In genomic region chr17:39134878-39135277, GRCh38 we compare ENCODE assay signal across 15 cellular contexts. TPM values are rescaled to one million over a fixed set of nuclear protein-coding genes. Genes with fewer than 3 reads are reported as not detected.
DNase-seq lines count a peak whose midpoint lies in the region; ATAC-seq and TF ChIP-seq lines count a peak whose summit lies in the region.
"Had no signal": no experiment of that assay in that cellular context is flagged by ENCODE, and none has a peak within 500 bp of the region (broad histone marks: within the 10 kb centered on the region; RNA-seq: fewer than 3 reads in every experiment).

No MANE protein-coding gene starts in this region.

- TF ChIP-seq CTCF in fibroblast of mammary gland (conservative IDR thresholded peaks at IDR 0.05; ENCODE audit: control insufficient read depth, insufficient read depth, low read depth, low read length) (no peak), osteoblast (IDR thresholded peaks at IDR 0.05; ENCODE audit: extremely low read depth, low read depth, low read length) (no peak)

- H3K4me1 ChIP-seq in osteoblast (ENCODE audit: insufficient read depth, low read length): peaks cover 32% of the 10 kb centered on the region

- peak overlapping the region; percentile 17 for H3K4me2 ChIP-seq in osteoblast (ENCODE audit: insufficient read depth, low read length)

- DNase-seq in ELR (ENCODE audit: low read depth) (peak; percentile 40), LHCN-M2 (ENCODE audit: low read depth) (peak; percentile 81), fibroblast of mammary gland (ENCODE audit: low read depth) (peak; percentile 35), osteoblast (ENCODE audit: insufficient read length, low spot score, missing footprints) (peak; percentile 83), NCI-H1930 (lab: John Stamatoyannopoulos, UW) (no peak)
- DNase-seq: H9, NCI-H1436 treated with DMSO at 0.1 percent for 48 hours, NCI-H2107, NCI-H345, NCI-H526 treated with DMSO at 0.1 percent for 48 hours, PC-3 had no signal

- no peaks in the 10 kb centered on the region for H3K36me3 ChIP-seq in osteoblast (ENCODE audit: insufficient read depth, low read length)
- H3K36me3 ChIP-seq: BLaER1 treated with 17β-estradiol and CSF1 and Interleukin-3, amounts not matched to agents 10 nM and 100 nM had no signal

- H3K27ac ChIP-seq in osteoblast (ENCODE audit: low read depth, low read length): no peak overlapping the region
- H3K27ac ChIP-seq: BLaER1 treated with 17β-estradiol and CSF1 and Interleukin-3, amounts not matched to agents 10 nM and 100 nM; SK-N-MC had no signal

- no peaks in the 10 kb centered on the region for H4K20me1 ChIP-seq in osteoblast (ENCODE audit: insufficient read depth, low read length)
- H4K20me1 ChIP-seq: BLaER1 treated with 17β-estradiol and CSF1 and Interleukin-3, amounts not matched to agents 10 nM and 100 nM had no signal

- ATAC-seq in HG03159 (IDR thresholded peaks at IDR 0.05; ENCODE audit: unreplicated experiment): no peak
- no peak for ATAC-seq in GM19328 (IDR thresholded peaks at IDR 0.05; ENCODE audit: unreplicated experiment)
- ATAC-seq: PC-3 had no signal

- no peaks in the 10 kb centered on the region for H3K9me3 ChIP-seq in osteoblast (ENCODE audit: low read depth, low read length)
- H3K9me3 ChIP-seq: BLaER1 treated with 17β-estradiol and CSF1 and Interleukin-3, amounts not matched to agents 10 nM and 100 nM had no signal

- H3K79me2 ChIP-seq in osteoblast (ENCODE audit: insufficient read depth, low read length): no peaks in the 10 kb centered on the region

- H3K4me3 ChIP-seq in fibroblast of mammary gland (ENCODE audit: control insufficient read depth, low read depth, low read length): no peak overlapping the region
- no peak overlapping the region for H3K4me3 ChIP-seq in osteoblast (ENCODE audit: insufficient read depth, low read length)
- H3K4me3 ChIP-seq: BLaER1 treated with 17β-estradiol and CSF1 and Interleukin-3, amounts not matched to agents 10 nM and 100 nM; SK-N-MC had no signal

- no peaks in the 10 kb centered on the region for H3K27me3 ChIP-seq in osteoblast (ENCODE audit: insufficient read depth, low read length)
- H3K27me3 ChIP-seq: BLaER1 treated with 17β-estradiol and CSF1 and Interleukin-3, amounts not matched to agents 10 nM and 100 nM had no signal

- no peak overlapping the region for H2AFZ ChIP-seq in osteoblast (ENCODE audit: low read length)

RNA-seq across cellular contexts. Expression of gene PLXDC1, which starts 16.6 kb away (rescaled TPM):
- total RNA-seq in LHCN-M2 (2014; rRNA removed) (0.83 and 1.9 TPM in 2 replicates), osteoblast (2.9 and 3.8 TPM in 2 replicates)
- 0.43 TPM for polyA plus RNA-seq in LHCN-M2 (2012)
- total RNA-seq: PC-3 had no signal

RNA-seq across cellular contexts. Expression of gene ARL5C, which starts 31.1 kb away (rescaled TPM):
- total RNA-seq in LHCN-M2 (2014; rRNA removed) (not detected in 2 replicates), osteoblast (not detected in 2 replicates)
- polyA plus RNA-seq in LHCN-M2 (2012): not detected
- total RNA-seq: H9, PC-3 had no signal

Comparison
In these comparisons a context has a peak if more than half of its experiments do, and no peak if none do; other contexts are left out.
1. DNase-seq: peak in ELR (single experiment), LHCN-M2 (single experiment), fibroblast of mammary gland (single experiment) and osteoblast (single experiment); none in NCI-H1930 (0 of 2).